8 cellular contexts compared by ENCODE assay signal in the genomic region with DNA sequence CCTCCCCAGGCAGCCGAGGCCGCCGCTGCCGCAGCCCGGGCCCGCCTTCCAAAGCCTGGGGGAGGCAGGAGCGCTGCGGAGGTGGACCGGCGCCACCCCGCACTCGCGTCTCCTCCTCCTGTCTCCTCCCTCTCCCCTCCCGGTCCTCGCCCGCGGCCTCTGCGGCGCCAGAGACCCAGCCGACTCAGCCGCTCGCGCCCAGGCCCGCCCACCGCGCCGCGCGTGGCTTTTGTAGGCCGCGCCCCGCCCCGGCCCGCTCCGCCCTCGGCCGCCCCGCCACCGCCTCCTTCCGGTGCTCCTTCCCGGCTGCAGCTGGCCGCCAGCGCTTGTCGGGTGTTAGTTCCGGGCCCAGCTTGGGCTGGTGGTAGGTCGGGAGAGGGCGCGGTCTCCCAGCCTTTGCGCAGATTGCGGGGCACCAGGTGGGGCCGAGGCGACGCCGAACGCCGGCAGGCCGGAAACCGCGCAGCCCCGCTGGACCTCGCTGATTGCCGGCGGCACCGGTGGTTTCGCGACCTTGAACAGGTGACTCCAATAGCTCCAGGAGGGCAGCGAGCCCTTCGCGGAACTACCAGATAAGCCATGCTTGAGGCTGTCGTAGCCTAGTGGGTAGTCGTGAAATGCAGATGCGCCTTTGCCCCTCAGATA. TPM values are rescaled to one million over a fixed set of nuclear protein-coding genes. Genes with fewer than 3 reads are reported as not detected.
A peak's percentile ranks its signal among the peaks of the same experiment; 100 is the strongest.
DNase-seq lines count a peak whose midpoint lies in the region; ATAC-seq, FAIRE-seq and TF ChIP-seq lines count a peak whose summit lies in the region.

A gene with protein sequence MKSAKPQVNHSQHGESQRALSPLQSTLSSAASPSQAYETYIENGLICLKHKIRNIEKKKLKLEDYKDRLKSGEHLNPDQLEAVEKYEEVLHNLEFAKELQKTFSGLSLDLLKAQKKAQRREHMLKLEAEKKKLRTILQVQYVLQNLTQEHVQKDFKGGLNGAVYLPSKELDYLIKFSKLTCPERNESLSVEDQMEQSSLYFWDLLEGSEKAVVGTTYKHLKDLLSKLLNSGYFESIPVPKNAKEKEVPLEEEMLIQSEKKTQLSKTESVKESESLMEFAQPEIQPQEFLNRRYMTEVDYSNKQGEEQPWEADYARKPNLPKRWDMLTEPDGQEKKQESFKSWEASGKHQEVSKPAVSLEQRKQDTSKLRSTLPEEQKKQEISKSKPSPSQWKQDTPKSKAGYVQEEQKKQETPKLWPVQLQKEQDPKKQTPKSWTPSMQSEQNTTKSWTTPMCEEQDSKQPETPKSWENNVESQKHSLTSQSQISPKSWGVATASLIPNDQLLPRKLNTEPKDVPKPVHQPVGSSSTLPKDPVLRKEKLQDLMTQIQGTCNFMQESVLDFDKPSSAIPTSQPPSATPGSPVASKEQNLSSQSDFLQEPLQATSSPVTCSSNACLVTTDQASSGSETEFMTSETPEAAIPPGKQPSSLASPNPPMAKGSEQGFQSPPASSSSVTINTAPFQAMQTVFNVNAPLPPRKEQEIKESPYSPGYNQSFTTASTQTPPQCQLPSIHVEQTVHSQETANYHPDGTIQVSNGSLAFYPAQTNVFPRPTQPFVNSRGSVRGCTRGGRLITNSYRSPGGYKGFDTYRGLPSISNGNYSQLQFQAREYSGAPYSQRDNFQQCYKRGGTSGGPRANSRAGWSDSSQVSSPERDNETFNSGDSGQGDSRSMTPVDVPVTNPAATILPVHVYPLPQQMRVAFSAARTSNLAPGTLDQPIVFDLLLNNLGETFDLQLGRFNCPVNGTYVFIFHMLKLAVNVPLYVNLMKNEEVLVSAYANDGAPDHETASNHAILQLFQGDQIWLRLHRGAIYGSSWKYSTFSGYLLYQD (minus strand): TSS at position 202 of the 645 bp plus-strand sequence. CDS start 1,431 bp downstream, outside the sequence.

- no peaks in the 10 kb centered on the region for H3K9me3 ChIP-seq in BE2C

- H3K36me3 Mint-ChIP-seq in chondrocyte (ENCODE audit: low read depth): peaks cover 2% of the 10 kb centered on the region

- peak within 1 kb of the TSS; percentile 95 for H3K4me3 Mint-ChIP-seq in chondrocyte (ENCODE audit: unreplicated experiment)

- H3K36me3 ChIP-seq in BE2C (no peaks in the 10 kb centered on the region), kidney epithelial cell (ENCODE audit: control insufficient read depth, insufficient read depth, low read length) (no peaks in the 10 kb centered on the region)

- no peaks in the 10 kb centered on the region for H3K27me3 Mint-ChIP-seq in chondrocyte (ENCODE audit: low read depth)

- no peaks in the 10 kb centered on the region for H3K9me3 Mint-ChIP-seq in chondrocyte (ENCODE audit: low read depth)

- ATAC-seq in HG03442 (IDR thresholded peaks at IDR 0.05; ENCODE audit: unreplicated experiment): peak; percentile 94

- H3K27me3 ChIP-seq in BE2C (no peaks in the 10 kb centered on the region), kidney epithelial cell (ENCODE audit: control insufficient read depth, insufficient read depth, low read length) (no peaks in the 10 kb centered on the region)

- peak; percentile 88 for FAIRE-seq in GM19239 (lab: Jason Lieb, UNC)

- TF ChIP-seq CTCF in BE2C (IDR thresholded peaks at IDR 0.05; ENCODE audit: low read depth, low read length) (peak; percentile 24; the same call in 1 of the 2 replicates), chondrocyte (IDR thresholded peaks at IDR 0.05) (peak; percentile 76), kidney epithelial cell (IDR thresholded peaks at IDR 0.05; ENCODE audit: insufficient read depth, low read length, poor library complexity, severe bottlenecking) (peak; percentile 36)

- peak within 1 kb of the TSS; percentile 78 for H3K27ac Mint-ChIP-seq in chondrocyte (ENCODE audit: unreplicated experiment)

- H3K4me1 Mint-ChIP-seq in chondrocyte (ENCODE audit: low read depth): peaks cover 38% of the 10 kb centered on the region

- DNase-seq in BE2C (peak; percentile 98), GM19239 (ENCODE audit: insufficient read length, low spot score) (peak; percentile 78), NCI-H510A (lab: John Stamatoyannopoulos, UW) (peak; percentile 88), chondrocyte (ENCODE audit: low spot score) (peak; percentile 98), kidney epithelial cell (ENCODE audit: low read depth) (peak; percentile 77)
- DNase-seq in activated CD4-positive, alpha-beta T cell treated with anti-CD3 and anti-CD28 coated beads for 24 hours (ENCODE audit: low read depth in 2 of 2): peak; percentile 88 to 92
- DNase-seq in stimulated activated CD4-positive, alpha-beta T cell treated with anti-CD3 and anti-CD28 coated beads, Interleukin-15, amount 100 ng/mL, for 24 hours: peak; percentile 96

- H3K4me1 ChIP-seq in BE2C: peaks cover 6% of the 10 kb centered on the region

- H3K4me3 ChIP-seq in BE2C (ENCODE audit: low read depth, low read length): peak within 1 kb of the TSS; percentile 72
- peak within 1 kb of the TSS; percentile 79 for H3K4me3 ChIP-seq in kidney epithelial cell (ENCODE audit: low read depth, low read length)

RNA-seq across cellular contexts. Expression of the gene that starts here (rescaled TPM):
- polyA plus RNA-seq in BE2C (2012; ENCODE audit: insufficient read depth, insufficient read length, low read depth): 8.9 TPM
- 23.7 to 28.3 TPM (median 25.3 TPM) in 3 replicates for total RNA-seq in chondrocyte
- total RNA-seq in kidney epithelial cell: 25.9 and 30.2 TPM in 2 replicates

Comparison
In these comparisons a context has a peak if more than half of its experiments do, and no peak if none do; other contexts are left out.
1. Peak in every context shown above with its lines: DNase-seq, ATAC-seq and H3K4me3 ChIP-seq.
2. CTCF ChIP-seq: peak in every context shown above with its lines; median percentile 76 in chondrocyte; 36 in kidney epithelial cell; 24 in BE2C.